In the genomic region with DNA sequence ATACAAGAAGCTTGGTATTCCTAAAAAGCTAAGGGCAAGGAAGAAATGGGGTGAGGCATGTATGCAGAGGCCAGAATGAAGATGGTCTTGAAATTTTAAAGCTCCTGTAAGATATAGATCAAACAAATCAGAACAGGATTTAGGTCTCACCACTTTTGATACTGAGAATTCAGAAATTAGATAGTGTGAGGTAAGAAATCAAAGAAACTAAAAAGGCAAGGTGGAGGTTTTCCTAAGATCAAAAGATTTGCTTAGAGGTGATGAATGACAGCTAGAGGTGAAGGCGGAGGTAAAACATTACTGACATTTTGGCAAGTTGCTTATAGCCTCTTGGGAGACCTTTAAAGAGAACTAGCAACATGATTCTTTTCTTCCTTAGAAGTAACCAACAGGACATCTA, we compare ENCODE assay signal across 28 cellular contexts.
DNase-seq lines count a peak whose midpoint lies in the region; ATAC-seq lines count a peak whose summit lies in the region.
"Had no signal": no experiment of that assay in that cellular context is flagged by ENCODE, and none has a peak within 500 bp of the region (broad histone marks: within the 10 kb centered on the region; RNA-seq: fewer than 3 reads in every experiment).

No MANE protein-coding gene starts in this region.

- H3K27ac ChIP-seq in ACC112 (ENCODE audit: low read depth, low read length) = no peak overlapping the region
- H3K27ac ChIP-seq: BLaER1 treated with 17β-estradiol and CSF1 and Interleukin-3, amounts not matched to agents 10 nM and 100 nM had no signal

- H2AFZ ChIP-seq in ACC112 (ENCODE audit: low read length, unreplicated experiment) = peak overlapping the region; percentile 36
- H2AFZ ChIP-seq: GM23338 had no signal

- H3K27me3 Mint-ChIP-seq in activated T-cell treated with anti-CD3 and anti-CD28 coated beads, Interleukin-2, amount 50 U/mL, for 4 hours (ENCODE audit: low read depth) = no peaks in the 10 kb centered on the region
- no peaks in the 10 kb centered on the region for H3K27me3 Mint-ChIP-seq in activated T-cell treated with anti-CD3 and anti-CD28 coated beads, Interleukin-2, amount 50 U/mL, for 24 hours
- peaks cover 0 to 2% of the 10 kb centered on the region in 2 donors for H3K27me3 Mint-ChIP-seq in T-cell
- peaks cover 0 to 2% (median 0%) of the 10 kb centered on the region in 5 donors for H3K27me3 Mint-ChIP-seq in naive thymus-derived CD8-positive, alpha-beta T cell

- no peaks in the 10 kb centered on the region for H3K36me3 ChIP-seq in ACC112 (ENCODE audit: insufficient read depth, low read length)
- H3K36me3 ChIP-seq: BLaER1 treated with 17β-estradiol and CSF1 and Interleukin-3, amounts not matched to agents 10 nM and 100 nM had no signal

- no peaks in the 10 kb centered on the region for H3K79me2 ChIP-seq in ACC112 (ENCODE audit: control insufficient read depth, insufficient read depth, low read length, unreplicated experiment)

- H3K4me1 ChIP-seq in ACC112 (ENCODE audit: control insufficient read depth, insufficient read depth, low read length, unreplicated experiment) = no peaks in the 10 kb centered on the region
- H3K4me1 ChIP-seq: Caco-2 had no signal

- no peak for DNase-seq in activated T-cell treated with anti-CD3 and anti-CD28 coated beads, Interleukin-2, amount 50 U/mL, for 4 hours
- DNase-seq in activated T-cell treated with anti-CD3 and anti-CD28 coated beads, Interleukin-2, amount 50 U/mL, for 24 hours = no peak
- no peak for DNase-seq in T-cell
- peak in 2 of 10 donors; percentile 50 to 53 for DNase-seq in naive thymus-derived CD8-positive, alpha-beta T cell
- DNase-seq in LoVo (ENCODE audit: low spot score) = no peak
- DNase-seq: AML-193; Caco-2; CD4-positive, alpha-beta memory T cell; DMS 273 treated with DMSO at 0.1 percent for 48 hours; DMS79; EL; GDM1; H9; IMR-90; KG1; MM.1S; NCI-H1417; NCI-H1694; NCI-H2029 treated with DMSO at 0.1 percent for 48 hours; NCI-H446 treated with DMSO at 0.1 percent for 48 hours; NCI-H526; NCI-H82; NK-92 treated with Interleukin-12 subunit alpha and Interleukin-12 subunit beta, amount 100 ng/mL, for 24 hours; PC-3 had no signal

- peak; percentile 59 to 62 for ATAC-seq in activated T-cell treated with anti-CD3 and anti-CD28 coated beads, Interleukin-2, amount 50 U/mL, for 4 hours
- peak in 3 of 4 experiments; percentile 34 to 74 (median 48) for ATAC-seq in T-cell (replicated peaks in 1 of 4)
- peak; percentile 33 to 81 for ATAC-seq in naive thymus-derived CD8-positive, alpha-beta T cell
- no peak for ATAC-seq in HG03135 (IDR thresholded peaks at IDR 0.05; ENCODE audit: unreplicated experiment)
- ATAC-seq: GM23338, PC-3 had no signal

- peaks cover 18% of the 10 kb centered on the region for H3K4me1 Mint-ChIP-seq in activated T-cell treated with anti-CD3 and anti-CD28 coated beads, Interleukin-2, amount 50 U/mL, for 4 hours (ENCODE audit: low read depth)
- peaks cover 24% of the 10 kb centered on the region for H3K4me1 Mint-ChIP-seq in activated T-cell treated with anti-CD3 and anti-CD28 coated beads, Interleukin-2, amount 50 U/mL, for 24 hours (ENCODE audit: low read depth)
- H3K4me1 Mint-ChIP-seq in T-cell = peaks cover 27 to 30% (median 29%) of the 10 kb centered on the region in 3 donors
- H3K4me1 Mint-ChIP-seq in naive thymus-derived CD8-positive, alpha-beta T cell = peaks cover 10 to 29% (median 28%) of the 10 kb centered on the region in 4 donors

- CTCF ChIA-PET in T-cell (lab: Charles Lee) = no interaction called here

- no peaks in the 10 kb centered on the region for H3K36me3 Mint-ChIP-seq in activated T-cell treated with anti-CD3 and anti-CD28 coated beads, Interleukin-2, amount 50 U/mL, for 4 hours (ENCODE audit: insufficient read depth)
- no peaks in the 10 kb centered on the region for H3K36me3 Mint-ChIP-seq in activated T-cell treated with anti-CD3 and anti-CD28 coated beads, Interleukin-2, amount 50 U/mL, for 24 hours (ENCODE audit: low read depth)
- H3K36me3 Mint-ChIP-seq in T-cell = no peaks in the 10 kb centered on the region
- H3K36me3 Mint-ChIP-seq in naive thymus-derived CD8-positive, alpha-beta T cell = no peaks in the 10 kb centered on the region
- H3K36me3 Mint-ChIP-seq: CD4-positive, alpha-beta memory T cell had no signal

- POLR2A ChIA-PET in T-cell (lab: Charles Lee) = interaction anchor here in 1 of 2 donors (0.6 kb wide), 1 partner anchor 21 kb away, joined by 3 read pairs; no protein-coding TSS in a partner anchor
- POLR2A ChIA-PET in naive thymus-derived CD8-positive, alpha-beta T cell (lab: Charles Lee) = no interaction called here

- no peak overlapping the region for H3K27ac Mint-ChIP-seq in activated T-cell treated with anti-CD3 and anti-CD28 coated beads, Interleukin-2, amount 50 U/mL, for 24 hours
- H3K27ac Mint-ChIP-seq in T-cell = peak overlapping the region in 1 of 2 donors; percentile 2
- H3K27ac Mint-ChIP-seq in naive thymus-derived CD8-positive, alpha-beta T cell = peak overlapping the region in 4 of 10 donors; percentile 7 to 39 (median 22)
- H3K27ac Mint-ChIP-seq: GM23338, H9 had no signal

- H3K27me3 ChIP-seq in ACC112 (ENCODE audit: insufficient read depth, low read length) = no peaks in the 10 kb centered on the region
- H3K27me3 ChIP-seq: BLaER1 treated with 17β-estradiol and CSF1 and Interleukin-3, amounts not matched to agents 10 nM and 100 nM had no signal

- no peaks in the 10 kb centered on the region for H3K9me3 Mint-ChIP-seq in activated T-cell treated with anti-CD3 and anti-CD28 coated beads, Interleukin-2, amount 50 U/mL, for 4 hours
- H3K9me3 Mint-ChIP-seq in activated T-cell treated with anti-CD3 and anti-CD28 coated beads, Interleukin-2, amount 50 U/mL, for 24 hours = no peaks in the 10 kb centered on the region
- H3K9me3 Mint-ChIP-seq in T-cell = no peaks in the 10 kb centered on the region
- no peaks in the 10 kb centered on the region for H3K9me3 Mint-ChIP-seq in naive thymus-derived CD8-positive, alpha-beta T cell
- H3K9me3 Mint-ChIP-seq: CD4-positive, alpha-beta memory T cell; GM23338; H9 had no signal

- no peak overlapping the region for H3K4me3 Mint-ChIP-seq in activated T-cell treated with anti-CD3 and anti-CD28 coated beads, Interleukin-2, amount 50 U/mL, for 4 hours
- H3K4me3 Mint-ChIP-seq in activated T-cell treated with anti-CD3 and anti-CD28 coated beads, Interleukin-2, amount 50 U/mL, for 24 hours = no peak overlapping the region
- H3K4me3 Mint-ChIP-seq in T-cell = no peak overlapping the region
- peak overlapping the region in 2 of 10 donors; percentile 3 to 27 for H3K4me3 Mint-ChIP-seq in naive thymus-derived CD8-positive, alpha-beta T cell
- H3K4me3 Mint-ChIP-seq: CD4-positive, alpha-beta memory T cell; GM23338; H9 had no signal

- H3K4me3 ChIP-seq in ACC112 (ENCODE audit: low read depth, low read length) = no peak overlapping the region
- H3K4me3 ChIP-seq: BLaER1 treated with 17β-estradiol and CSF1 and Interleukin-3, amounts not matched to agents 10 nM and 100 nM; GM23338 had no signal
